Comparison of ENCODE assay signal across 25 cellular contexts in the genomic region with DNA sequence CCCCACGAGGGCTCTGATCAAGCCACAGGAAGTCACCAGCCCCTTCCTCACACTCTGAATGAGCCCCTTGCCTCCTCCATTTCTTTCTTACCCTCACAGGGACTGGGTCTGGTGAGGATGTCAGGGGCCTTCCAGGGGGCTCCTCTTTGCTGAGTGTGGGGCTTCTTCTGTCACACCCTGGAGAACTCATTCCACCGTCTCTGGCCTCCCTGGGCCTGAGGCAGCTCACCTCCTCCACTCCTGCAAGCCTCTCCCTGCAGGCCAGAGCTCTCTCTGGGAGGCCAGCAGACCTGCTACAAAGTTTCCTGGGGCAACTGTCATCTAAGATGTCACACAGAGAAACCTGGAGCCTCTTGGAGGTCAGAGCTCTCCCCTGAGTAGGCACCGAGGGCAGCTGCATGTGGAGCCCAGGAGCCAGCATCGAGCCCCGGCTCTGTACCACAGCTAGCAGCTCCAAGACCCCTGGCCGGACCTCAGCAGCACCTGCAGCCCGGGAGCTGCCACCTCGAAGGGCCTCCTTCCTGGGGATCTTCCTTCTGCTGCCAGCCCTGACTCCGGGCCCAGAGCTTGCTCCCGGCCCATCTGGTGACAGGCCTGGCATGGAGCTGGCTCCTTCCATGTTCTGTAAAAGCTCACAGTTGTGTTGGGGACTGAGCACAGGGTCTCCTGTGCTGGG. TPM values are rescaled to one million over a fixed set of nuclear protein-coding genes. Genes with fewer than 3 reads are reported as not detected.
DNase-seq lines count a peak whose midpoint lies in the region; ATAC-seq, FAIRE-seq and TF ChIP-seq lines count a peak whose summit lies in the region.
"Had no signal": no experiment of that assay in that cellular context is flagged by ENCODE, and none has a peak within 500 bp of the region (broad histone marks: within the 10 kb centered on the region; RNA-seq: fewer than 3 reads in every experiment).

No MANE protein-coding gene starts in this region.

- no peak for ATAC-seq in activated CD8-positive, alpha-beta memory T cell treated with anti-CD3 and anti-CD28 coated beads, Interleukin-2, amount 10 ng/mL, durations not matched to agents 7 days and 5 days
- ATAC-seq in T-helper 17 cell: no peak
- peak; percentile 47 for ATAC-seq in HepG2
- no peak for ATAC-seq in GM21360 (IDR thresholded peaks at IDR 0.05; ENCODE audit: unreplicated experiment)

- TF ChIP-seq POLR2A in HepG2 (IDR thresholded peaks at IDR 0.05; ENCODE audit: insufficient read depth in 1 of 2, low read depth in 2 of 2, low read length in 2 of 2): no peak

- FAIRE-seq in HepG2 (lab: Jason Lieb, UNC): no peak

- intact Hi-C loops in HepG2 (cut with micrococcal nuclease; ENCODE audit: unreplicated experiment): no loop called here
- intact Hi-C loops in activated T-helper 1 cell treated with anti-CD3 and anti-CD28 coated beads, Interleukin-12 subunit alpha, Interleukin-12 subunit beta, Interleukin-2, Interleukin-4 antibody, amounts not matched to agents 30 ng/mL and 10 ng/mL and 1 ng/mL, durations not matched to agents 14 hours and 24 hours and 36 hours (cut with micrococcal nuclease): loop anchor here (5.0 kb wide), 2 partner anchors 78 to 98 kb away; no protein-coding TSS in a partner anchor

- TF ChIP-seq RAD21 in HepG2 (CRISPR knock-in tag; IDR thresholded peaks at IDR 0.05): no peak

- H3K36me3 ChIP-seq in HepG2 (replicated peaks in 1 of 2; ENCODE audit: control insufficient read depth in 1 of 2, insufficient read depth in 2 of 2, low read length in 2 of 2): no peaks in the 10 kb centered on the region
- H3K36me3 ChIP-seq: esophagus squamous epithelium, right lobe of liver, upper lobe of left lung had no signal

- H3K27me3 Mint-ChIP-seq in activated CD8-positive, alpha-beta memory T cell treated with anti-CD3 and anti-CD28 coated beads, Interleukin-2, amount 10 ng/mL, durations not matched to agents 7 days and 5 days: peaks cover under 1% of the 10 kb centered on the region
- no peaks in the 10 kb centered on the region for H3K27me3 Mint-ChIP-seq in T-helper 17 cell
- peaks cover 6% of the 10 kb centered on the region for H3K27me3 Mint-ChIP-seq in activated T-helper 1 cell treated with anti-CD3 and anti-CD28 coated beads, Interleukin-12 subunit alpha, Interleukin-12 subunit beta, Interleukin-2, Interleukin-4 antibody, amounts not matched to agents 30 ng/mL and 10 ng/mL and 1 ng/mL, durations not matched to agents 14 hours and 24 hours and 36 hours (ENCODE audit: insufficient read depth)
- H3K27me3 Mint-ChIP-seq: central memory CD8-positive, alpha-beta T cell; stimulated activated naive CD8-positive, alpha-beta T cell treated with anti-CD3 and anti-CD28 coated beads, Interleukin-15, Interleukin-2, amounts not matched to agents 100 ng/mL and 50 ng/mL, for 24 hours had no signal

- CTCF ChIA-PET in activated CD8-positive, alpha-beta memory T cell treated with anti-CD3 and anti-CD28 coated beads, Interleukin-2, amount 10 ng/mL, durations not matched to agents 7 days and 5 days (lab: Charles Lee): interaction anchor here (0.8 to 8.7 kb wide), 9 partner anchors 12 to 187 kb away, joined by 3 to 110 read pairs (median 4); no protein-coding TSS in a partner anchor
- CTCF ChIA-PET in HepG2 (lab: Yijun Ruan, JAX; ENCODE audit: low intra/inter-chr PET ratio, low total read pairs): interaction anchor here (3.0 kb wide), 1 partner anchor 149 kb away, joined by 30 read pairs; no protein-coding TSS in a partner anchor

- no peaks in the 10 kb centered on the region for H3K9me3 Mint-ChIP-seq in activated CD8-positive, alpha-beta memory T cell treated with anti-CD3 and anti-CD28 coated beads, Interleukin-2, amount 10 ng/mL, durations not matched to agents 7 days and 5 days (ENCODE audit: low read depth)
- H3K9me3 Mint-ChIP-seq in activated T-helper 1 cell treated with anti-CD3 and anti-CD28 coated beads, Interleukin-12 subunit alpha, Interleukin-12 subunit beta, Interleukin-2, Interleukin-4 antibody, amounts not matched to agents 30 ng/mL and 10 ng/mL and 1 ng/mL, durations not matched to agents 14 hours and 24 hours and 36 hours: no peaks in the 10 kb centered on the region
- H3K9me3 Mint-ChIP-seq: central memory CD8-positive, alpha-beta T cell; naive thymus-derived CD4-positive, alpha-beta T cell; stimulated activated naive CD8-positive, alpha-beta T cell treated with anti-CD3 and anti-CD28 coated beads, Interleukin-15, Interleukin-2, amounts not matched to agents 100 ng/mL and 50 ng/mL, for 24 hours; T-helper 1 cell treated with Interleukin-12 subunit alpha and Interleukin-12 subunit beta and Interleukin-4 antibody, amounts not matched to agents 30 μg/mL and 1 μg/mL, for 36 hours had no signal

- H3K9me3 ChIP-seq in T-helper 17 cell (ENCODE audit: control insufficient read depth, low read length, poor library complexity, severe bottlenecking) (no peaks in the 10 kb centered on the region), HepG2 (ENCODE audit: low read length) (no peaks in the 10 kb centered on the region)
- H3K9me3 ChIP-seq: esophagus squamous epithelium, right lobe of liver, upper lobe of left lung had no signal

- POLR2A ChIA-PET in HepG2 (lab: Yijun Ruan, JAX): interaction anchor here (1.3 to 1.4 kb wide), 2 partner anchors 138 to 141 kb away, joined by 3 read pairs; no protein-coding TSS in a partner anchor

- in situ Hi-C loops in HepG2 (cut with HindIII; ENCODE audit: extremely low pct_ligation_motif_present, low pct_unique_long_range_greater_than_20kb): loop anchor here (5.0 kb wide), 1 partner anchor 143 kb away; no protein-coding TSS in a partner anchor

- H3K27ac ChIP-seq in HepG2 (ENCODE audit: extremely low read length, insufficient read depth, low read length) (no peak overlapping the region), substantia nigra (ENCODE audit: low read depth, low read length, poor library complexity, severe bottlenecking) (peak overlapping the region; percentile 75)
- H3K27ac ChIP-seq: 22Rv1, esophagus squamous epithelium, parathyroid adenoma, right lobe of liver, upper lobe of left lung, VCaP had no signal

- no peak overlapping the region for H3K4me3 Mint-ChIP-seq in activated CD8-positive, alpha-beta memory T cell treated with anti-CD3 and anti-CD28 coated beads, Interleukin-2, amount 10 ng/mL, durations not matched to agents 7 days and 5 days
- no peak overlapping the region for H3K4me3 Mint-ChIP-seq in T-helper 17 cell
- H3K4me3 Mint-ChIP-seq in activated T-helper 1 cell treated with anti-CD3 and anti-CD28 coated beads, Interleukin-12 subunit alpha, Interleukin-12 subunit beta, Interleukin-2, Interleukin-4 antibody, amounts not matched to agents 30 ng/mL and 10 ng/mL and 1 ng/mL, durations not matched to agents 14 hours and 24 hours and 36 hours: no peak overlapping the region
- H3K4me3 Mint-ChIP-seq: central memory CD8-positive, alpha-beta T cell; stimulated activated naive CD8-positive, alpha-beta T cell treated with anti-CD3 and anti-CD28 coated beads, Interleukin-15, Interleukin-2, amounts not matched to agents 100 ng/mL and 50 ng/mL, for 24 hours; T-helper 1 cell treated with Interleukin-12 subunit alpha and Interleukin-12 subunit beta and Interleukin-4 antibody, amounts not matched to agents 30 μg/mL and 1 μg/mL, for 36 hours had no signal

- peaks cover 6% of the 10 kb centered on the region for H3K4me1 Mint-ChIP-seq in activated CD8-positive, alpha-beta memory T cell treated with anti-CD3 and anti-CD28 coated beads, Interleukin-2, amount 10 ng/mL, durations not matched to agents 7 days and 5 days
- peaks cover 13% of the 10 kb centered on the region for H3K4me1 Mint-ChIP-seq in T-helper 17 cell
- peaks cover 10% of the 10 kb centered on the region for H3K4me1 Mint-ChIP-seq in activated T-helper 1 cell treated with anti-CD3 and anti-CD28 coated beads, Interleukin-12 subunit alpha, Interleukin-12 subunit beta, Interleukin-2, Interleukin-4 antibody, amounts not matched to agents 30 ng/mL and 10 ng/mL and 1 ng/mL, durations not matched to agents 14 hours and 24 hours and 36 hours (ENCODE audit: low read depth)

- no peak overlapping the region for H3K27ac Mint-ChIP-seq in activated CD8-positive, alpha-beta memory T cell treated with anti-CD3 and anti-CD28 coated beads, Interleukin-2, amount 10 ng/mL, durations not matched to agents 7 days and 5 days
- peak overlapping the region; percentile 74 for H3K27ac Mint-ChIP-seq in T-helper 17 cell
- H3K27ac Mint-ChIP-seq in activated T-helper 1 cell treated with anti-CD3 and anti-CD28 coated beads, Interleukin-12 subunit alpha, Interleukin-12 subunit beta, Interleukin-2, Interleukin-4 antibody, amounts not matched to agents 30 ng/mL and 10 ng/mL and 1 ng/mL, durations not matched to agents 14 hours and 24 hours and 36 hours: no peak overlapping the region
- H3K27ac Mint-ChIP-seq: stimulated activated naive CD8-positive, alpha-beta T cell treated with anti-CD3 and anti-CD28 coated beads, Interleukin-15, Interleukin-2, amounts not matched to agents 100 ng/mL and 50 ng/mL, for 24 hours; T-helper 1 cell treated with Interleukin-12 subunit alpha and Interleukin-12 subunit beta and Interleukin-4 antibody, amounts not matched to agents 30 μg/mL and 1 μg/mL, for 36 hours had no signal

- no peaks in the 10 kb centered on the region for H3K79me2 ChIP-seq in HepG2 (ENCODE audit: insufficient read depth, low read length)
- H3K79me2 ChIP-seq: parathyroid adenoma had no signal

- H4K20me1 ChIP-seq in HepG2 (ENCODE audit: insufficient read depth, low read length): no peaks in the 10 kb centered on the region

- BruUV-seq in HepG2 (replicated peaks; lab: Mats Ljungman, UMichigan): no TSS peak

- peak overlapping the region; percentile 90 for H3K4me2 ChIP-seq in HepG2 (ENCODE audit: low read depth, low read length)

- H3K4me3 ChIP-seq in HepG2 (replicated peaks in 1 of 3; ENCODE audit: insufficient read depth in 1 of 3, low read depth in 2 of 3, low read length in 3 of 3): peak overlapping the region in 1 of 3 experiments; percentile 67; a peak in 2 of 6 replicates
- H3K4me3 ChIP-seq: right lobe of liver, upper lobe of left lung had no signal

- no peak overlapping the region for H2AFZ ChIP-seq in HepG2 (ENCODE audit: low read length)
- H2AFZ ChIP-seq: parathyroid adenoma had no signal

- peaks cover 10% of the 10 kb centered on the region for H3K4me1 ChIP-seq in HepG2 (ENCODE audit: insufficient read depth, low read length)
- H3K4me1 ChIP-seq: parathyroid adenoma, right lobe of liver had no signal

- H3K36me3 Mint-ChIP-seq in activated CD8-positive, alpha-beta memory T cell treated with anti-CD3 and anti-CD28 coated beads, Interleukin-2, amount 10 ng/mL, durations not matched to agents 7 days and 5 days: no peaks in the 10 kb centered on the region
- no peaks in the 10 kb centered on the region for H3K36me3 Mint-ChIP-seq in T-helper 17 cell (ENCODE audit: low read depth)
- H3K36me3 Mint-ChIP-seq in activated T-helper 1 cell treated with anti-CD3 and anti-CD28 coated beads, Interleukin-12 subunit alpha, Interleukin-12 subunit beta, Interleukin-2, Interleukin-4 antibody, amounts not matched to agents 30 ng/mL and 10 ng/mL and 1 ng/mL, durations not matched to agents 14 hours and 24 hours and 36 hours (ENCODE audit: low read depth): no peaks in the 10 kb centered on the region
- H3K36me3 Mint-ChIP-seq: naive thymus-derived CD4-positive, alpha-beta T cell had no signal

- TF ChIP-seq CTCF in HepG2 (CRISPR knock-in tag; IDR thresholded peaks at IDR 0.05): no peak

- H3K9ac ChIP-seq in HepG2 (ENCODE audit: insufficient read depth, low read depth, low read length): no peak overlapping the region
- H3K9ac ChIP-seq: parathyroid adenoma had no signal

- TF ChIP-seq EP300 in HepG2 (IDR thresholded peaks at IDR 0.05; ENCODE audit: low read depth in 2 of 2, low read length in 2 of 2): no peak
- no peak for TF ChIP-seq EP300 in HepG2 (CRISPR knock-in tag; IDR thresholded peaks at IDR 0.05; ENCODE audit: borderline replicate concordance)

- peaks cover 0 to 16% of the 10 kb centered on the region in 2 experiments; a peak in 3 of 5 replicates for H3K27me3 ChIP-seq in HepG2 (ENCODE audit: control insufficient read depth in 1 of 2, insufficient read depth in 2 of 2, low read length in 2 of 2)
- H3K27me3 ChIP-seq: esophagus squamous epithelium, right lobe of liver, upper lobe of left lung had no signal

- WGBS in HepG2 (ENCODE audit: low lambda C conversion rate): no CpG with 5 or more reads among the region's 10 CpGs

- peak; percentile 51 for DNase-seq in activated CD8-positive, alpha-beta memory T cell treated with anti-CD3 and anti-CD28 coated beads for 24 hours
- no peak for DNase-seq in activated CD8-positive, alpha-beta memory T cell treated with anti-CD3 and anti-CD28 coated beads, Interleukin-2, amount 10 ng/mL, durations not matched to agents 7 days and 5 days
- no peak for DNase-seq in T-helper 17 cell
- DNase-seq in HepG2 (ENCODE audit: low spot score): no peak
- no peak for DNase-seq in substantia nigra (lab: John Stamatoyannopoulos, UW)
- DNase-seq in epidermal melanocyte (ENCODE audit: insufficient read length, low spot score): no peak
- DNase-seq in activated T-helper 1 cell treated with anti-CD3 and anti-CD28 coated beads, Interleukin-12 subunit alpha, Interleukin-12 subunit beta, Interleukin-2, Interleukin-4 antibody, amounts not matched to agents 30 ng/mL and 10 ng/mL and 1 ng/mL, durations not matched to agents 14 hours and 24 hours and 36 hours (ENCODE audit: low spot score): no peak
- DNase-seq: activated naive CD4-positive, alpha-beta T cell; effector memory CD4-positive, alpha-beta T cell; EL; esophagus squamous epithelium; mammary epithelial cell; NCI-H146; NCI-H748 treated with DMSO at 0.1 percent for 48 hours; SIG-M5 had no signal

RNA-seq across cellular contexts. Expression of gene SPOCD1, which starts 1.1 kb away (rescaled TPM):
- not detected for total RNA-seq in activated CD8-positive, alpha-beta memory T cell treated with anti-CD3 and anti-CD28 coated beads, Interleukin-2, amount 10 ng/mL, durations not matched to agents 7 days and 5 days
- total RNA-seq in T-helper 17 cell: 1 to 10 TPM in 1 of 2 donors, under 1 TPM in 1; 0.30 to 7.5 TPM
- 0.08 and 0.24 TPM in 2 replicates for total RNA-seq in HepG2 (2016; rRNA removed; fragmentation: Illumina TruSeq; extraction: Trizol)
- not detected in 2 replicates for total RNA-seq in HepG2 (2016; cell fraction: cytosol; rRNA removed; fragmentation: Illumina TruSeq; extraction: Trizol; ENCODE audit: low read depth)
- total RNA-seq in HepG2 (2016; cell fraction: insoluble cytoplasmic fraction; rRNA removed; fragmentation: Illumina TruSeq; extraction: Trizol): 0.12 and 0.15 TPM in 2 replicates
- 0.09 and 0.17 TPM in 2 replicates for total RNA-seq in HepG2 (2016; cell fraction: membrane; rRNA removed; fragmentation: Illumina TruSeq; extraction: Trizol)
- 0.09 TPM in 1 of 2 replicates, not detected in the other for total RNA-seq in HepG2 (2016; cell fraction: nucleus; rRNA removed; fragmentation: Illumina TruSeq; extraction: Trizol)
- 0.26 and 0.29 TPM in 2 replicates for polyA plus RNA-seq in HepG2 (2011; rRNA removed)
- polyA plus RNA-seq in HepG2 (2011; cell fraction: cytosol; rRNA removed): 0.09 and 0.24 TPM in 2 replicates
- 0.57 and 0.74 TPM in 2 replicates for polyA plus RNA-seq in HepG2 (2011; cell fraction: nucleus; rRNA removed)
- 0.07 and 0.09 TPM in 2 replicates for polyA plus RNA-seq in HepG2 (2012)
- polyA plus RNA-seq in HepG2 (2016; cell fraction: cytosol; fragmentation: Illumina TruSeq; extraction: Trizol; ENCODE audit: low read depth): not detected in 2 replicates
- polyA plus RNA-seq in HepG2 (2016; cell fraction: insoluble cytoplasmic fraction; fragmentation: Illumina TruSeq; extraction: Trizol; ENCODE audit: low read depth): 0.24 TPM in 1 of 2 replicates, not detected in the other
- 0.12 TPM in 1 of 2 replicates, not detected in the other for polyA plus RNA-seq in HepG2 (2016; cell fraction: membrane; fragmentation: Illumina TruSeq; extraction: Trizol; ENCODE audit: low read depth)
- 0.65 and 1.1 TPM in 2 replicates for polyA plus RNA-seq in HepG2 (2016; cell fraction: nucleus; fragmentation: Illumina TruSeq; extraction: Trizol; ENCODE audit: insufficient read depth, low read depth)
- polyA minus RNA-seq in HepG2 (2011; rRNA and poly(A)+ RNA removed; ENCODE audit: low replicate concordance): 1.4 and 1.6 TPM in 2 replicates
- polyA minus RNA-seq in HepG2 (2011; cell fraction: cytosol; rRNA and poly(A)+ RNA removed): not detected in 2 replicates
- not detected in 2 replicates for polyA minus RNA-seq in HepG2 (2011; cell fraction: nucleus; rRNA and poly(A)+ RNA removed)
- total RNA-seq in activated T-helper 1 cell treated with anti-CD3 and anti-CD28 coated beads, Interleukin-12 subunit alpha, Interleukin-12 subunit beta, Interleukin-2, Interleukin-4 antibody, amounts not matched to agents 30 ng/mL and 10 ng/mL and 1 ng/mL, durations not matched to agents 14 hours and 24 hours and 36 hours: not detected in 2 replicates
- polyA plus RNA-seq: naive thymus-derived CD4-positive, alpha-beta T cell had no signal

RNA-seq across cellular contexts. Expression of gene ADGRB2, which starts 50.6 kb away (rescaled TPM):
- total RNA-seq in activated CD8-positive, alpha-beta memory T cell treated with anti-CD3 and anti-CD28 coated beads, Interleukin-2, amount 10 ng/mL, durations not matched to agents 7 days and 5 days: 1 to 10 TPM in 1 of 2 experiments, under 1 TPM in 1; 0.07 to 1.3 TPM
- total RNA-seq in T-helper 17 cell: 1 to 10 TPM; 1.0 to 1.4 TPM
- total RNA-seq in HepG2 (2016; rRNA removed; fragmentation: Illumina TruSeq; extraction: Trizol): 0.09 TPM in 1 of 2 replicates, not detected in the other
- not detected in 2 replicates for total RNA-seq in HepG2 (2016; cell fraction: cytosol; rRNA removed; fragmentation: Illumina TruSeq; extraction: Trizol; ENCODE audit: low read depth)
- 0.04 TPM in 1 of 2 replicates, not detected in the other for total RNA-seq in HepG2 (2016; cell fraction: insoluble cytoplasmic fraction; rRNA removed; fragmentation: Illumina TruSeq; extraction: Trizol)
- total RNA-seq in HepG2 (2016; cell fraction: membrane; rRNA removed; fragmentation: Illumina TruSeq; extraction: Trizol): not detected in 2 replicates
- 0.09 TPM in 1 of 2 replicates, not detected in the other for total RNA-seq in HepG2 (2016; cell fraction: nucleus; rRNA removed; fragmentation: Illumina TruSeq; extraction: Trizol)
- 0.03 TPM in 1 of 2 replicates, not detected in the other for polyA plus RNA-seq in HepG2 (2011; rRNA removed)
- polyA plus RNA-seq in HepG2 (2011; cell fraction: cytosol; rRNA removed): 0.04 TPM in 1 of 2 replicates, not detected in the other
- 0.14 and 0.31 TPM in 2 replicates for polyA plus RNA-seq in HepG2 (2011; cell fraction: nucleus; rRNA removed)
- 0.07 TPM in 1 of 2 replicates, not detected in the other for polyA plus RNA-seq in HepG2 (2012)
- not detected in 2 replicates for polyA plus RNA-seq in HepG2 (2016; cell fraction: cytosol; fragmentation: Illumina TruSeq; extraction: Trizol; ENCODE audit: low read depth)
- polyA plus RNA-seq in HepG2 (2016; cell fraction: insoluble cytoplasmic fraction; fragmentation: Illumina TruSeq; extraction: Trizol; ENCODE audit: low read depth): not detected in 2 replicates
- not detected in 2 replicates for polyA plus RNA-seq in HepG2 (2016; cell fraction: membrane; fragmentation: Illumina TruSeq; extraction: Trizol; ENCODE audit: low read depth)
- polyA plus RNA-seq in HepG2 (2016; cell fraction: nucleus; fragmentation: Illumina TruSeq; extraction: Trizol; ENCODE audit: insufficient read depth, low read depth): 0.29 TPM in 1 of 2 replicates, not detected in the other
- polyA minus RNA-seq in HepG2 (2011; rRNA and poly(A)+ RNA removed; ENCODE audit: low replicate concordance): 2.1 TPM in 1 of 2 replicates, not detected in the other
- not detected in 2 replicates for polyA minus RNA-seq in HepG2 (2011; cell fraction: cytosol; rRNA and poly(A)+ RNA removed)
- not detected in 2 replicates for polyA minus RNA-seq in HepG2 (2011; cell fraction: nucleus; rRNA and poly(A)+ RNA removed)
- 0.13 and 0.29 TPM in 2 replicates for total RNA-seq in activated T-helper 1 cell treated with anti-CD3 and anti-CD28 coated beads, Interleukin-12 subunit alpha, Interleukin-12 subunit beta, Interleukin-2, Interleukin-4 antibody, amounts not matched to agents 30 ng/mL and 10 ng/mL and 1 ng/mL, durations not matched to agents 14 hours and 24 hours and 36 hours
- polyA plus RNA-seq: naive thymus-derived CD4-positive, alpha-beta T cell had no signal
